Comparison of ENCODE assay signal across 18 cellular contexts in the genomic region with DNA sequence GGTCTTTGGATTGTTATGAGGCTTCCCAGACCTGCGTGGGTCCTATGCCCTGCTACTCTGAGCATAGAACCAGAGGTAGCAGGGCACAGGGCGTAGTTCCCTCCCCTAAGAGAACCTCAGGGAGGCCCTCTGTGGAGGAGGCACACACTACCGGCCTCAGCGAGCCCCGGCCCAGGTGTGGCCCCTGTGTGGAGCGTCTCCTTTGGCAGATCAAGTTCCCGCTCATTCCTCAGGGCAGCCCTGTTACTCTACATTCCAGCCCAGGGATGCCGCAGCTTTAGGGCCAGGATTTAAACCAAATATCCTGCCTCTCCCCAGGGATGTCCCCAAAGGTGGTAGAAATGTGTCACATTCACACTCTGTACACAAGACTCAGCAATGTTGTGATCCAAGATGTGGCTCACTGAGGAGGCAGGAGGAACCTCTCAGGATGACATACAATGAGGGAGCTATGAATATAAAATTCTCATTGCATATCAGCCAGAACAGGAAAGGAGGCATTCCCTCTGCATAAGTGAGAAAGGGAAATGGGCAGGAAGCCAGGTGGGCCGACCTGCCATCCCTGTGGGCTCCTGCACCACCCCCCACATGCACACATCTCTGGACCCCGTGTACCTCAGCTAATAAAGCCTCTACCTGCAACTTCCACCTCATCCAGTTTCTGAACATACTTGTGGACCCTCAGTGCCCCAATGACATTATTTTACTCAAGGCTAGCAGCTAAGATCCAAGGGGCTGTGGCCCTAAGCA.
DNase-seq lines count a peak whose midpoint lies in the region; ATAC-seq and TF ChIP-seq lines count a peak whose summit lies in the region.
"Had no signal": no experiment of that assay in that cellular context is flagged by ENCODE, and none has a peak within 500 bp of the region (broad histone marks: within the 10 kb centered on the region; RNA-seq: fewer than 3 reads in every experiment).

No MANE protein-coding gene starts in this region.

- H3K4me3 ChIP-seq in right atrium auricular region (no peak overlapping the region), vagina (no peak overlapping the region), adrenal gland (no peak overlapping the region)
- H3K4me3 ChIP-seq: MG63 had no signal

- WGBS in adrenal gland, 4 donors, result 52 to 77% (median 67%) methylated on average over 5 to 10 of the region's 10 CpGs

- H3K4me1 Mint-ChIP-seq in chondrocyte (ENCODE audit: low read depth), result peaks cover 68% of the 10 kb centered on the region

- H3K4me1 ChIP-seq in right atrium auricular region (peaks cover 0 to 19% of the 10 kb centered on the region in 2 donors), vagina (peaks cover 35% of the 10 kb centered on the region), adrenal gland (replicated peaks in 1 of 2) (peaks cover 0 to 6% of the 10 kb centered on the region in 2 donors)

- no peaks in the 10 kb centered on the region for H3K27me3 ChIP-seq in right atrium auricular region
- no peaks in the 10 kb centered on the region for H3K27me3 ChIP-seq in vagina
- no peaks in the 10 kb centered on the region for H3K27me3 ChIP-seq in adrenal gland
- H3K27me3 ChIP-seq: MG63 had no signal

- TF ChIP-seq CTCF in right atrium auricular region (IDR thresholded peaks at IDR 0.05) (no peak), chondrocyte (IDR thresholded peaks at IDR 0.05) (no peak), vagina (IDR thresholded peaks at IDR 0.05) (no peak), adrenal gland (IDR thresholded peaks at IDR 0.05) (no peak)

- peak overlapping the region; percentile 17 for H3K27ac Mint-ChIP-seq in chondrocyte (ENCODE audit: unreplicated experiment)

- H3K9me3 ChIP-seq in right atrium auricular region (no peaks in the 10 kb centered on the region), vagina (no peaks in the 10 kb centered on the region), adrenal gland (replicated peaks in 1 of 3) (no peaks in the 10 kb centered on the region)
- H3K9me3 ChIP-seq: MG63 had no signal

- H3K36me3 ChIP-seq in right atrium auricular region, result no peaks in the 10 kb centered on the region
- no peaks in the 10 kb centered on the region for H3K36me3 ChIP-seq in vagina
- H3K36me3 ChIP-seq in adrenal gland (replicated peaks in 1 of 2), result no peaks in the 10 kb centered on the region
- H3K36me3 ChIP-seq: MG63 had no signal

- H3K9me3 Mint-ChIP-seq in chondrocyte (ENCODE audit: low read depth), result no peaks in the 10 kb centered on the region

- DNase-seq in right atrium auricular region (ENCODE audit: low spot score) (peak; percentile 42), left ventricle myocardium superior (no peak), chondrocyte (ENCODE audit: low spot score) (no peak), left kidney (ENCODE audit: low read depth, low spot score) (peak; percentile 27), vagina (ENCODE audit: extremely low spot score in 2 of 2) (no peak), adrenal gland (no peak), DMS79 treated with DMSO at 0.1 percent for 48 hours (lab: John Stamatoyannopoulos, UW) (no peak)
- DNase-seq: EL, Karpas-422, MG63, NCI-H1105 treated with DMSO at 0.1 percent for 48 hours, NCI-H1694 treated with DMSO at 0.1 percent for 48 hours, NCI-H2107, NCI-H2227 treated with DMSO at 0.1 percent for 48 hours, NCI-H526, OCI-M1 had no signal

- intact Hi-C loops in left ventricle myocardium superior (cut with micrococcal nuclease), result no loop called here
- intact Hi-C loops in vagina (cut with DNase I), result no loop called here
- intact Hi-C loops in adrenal gland (cut with DNase I), result no loop called here

- no peak overlapping the region for H3K27ac ChIP-seq in right atrium auricular region
- peak overlapping the region; percentile 4 for H3K27ac ChIP-seq in vagina
- no peak overlapping the region for H3K27ac ChIP-seq in adrenal gland
- H3K27ac ChIP-seq: C4-2B had no signal

- no peak for TF ChIP-seq POLR2A in vagina (IDR thresholded peaks at IDR 0.05)
- no peak for TF ChIP-seq POLR2A in adrenal gland (IDR thresholded peaks at IDR 0.05)

- H3K4me3 Mint-ChIP-seq in chondrocyte (ENCODE audit: unreplicated experiment), result no peak overlapping the region

- no peaks in the 10 kb centered on the region for H3K36me3 Mint-ChIP-seq in chondrocyte (ENCODE audit: low read depth)

- H3K27me3 Mint-ChIP-seq in chondrocyte (ENCODE audit: low read depth), result no peaks in the 10 kb centered on the region

- ATAC-seq in left ventricle myocardium superior, result no peak
- no peak for ATAC-seq in GM18873 (IDR thresholded peaks at IDR 0.05; ENCODE audit: low FRiP score, unreplicated experiment)

Comparison
In these comparisons a context has a peak if more than half of its experiments do, and no peak if none do; other contexts are left out.
1. DNase-seq: peak in right atrium auricular region (single experiment) and left kidney (single experiment); none in left ventricle myocardium superior (single experiment), chondrocyte (single experiment), vagina (0 of 2), adrenal gland (0 of 7) and DMS79 treated with DMSO at 0.1 percent for 48 hours (single experiment).